32 cellular contexts compared by ENCODE assay signal in genomic region chr2:219526320-219527075, GRCh38. TPM values are rescaled to one million over a fixed set of nuclear protein-coding genes. Genes with fewer than 3 reads are reported as not detected.
A peak's percentile ranks its signal among the peaks of the same experiment; 100 is the strongest.
DNase-seq lines count a peak whose midpoint lies in the region; TF ChIP-seq lines count a peak whose summit lies in the region.
"Had no signal": no experiment of that assay in that cellular context is flagged by ENCODE, and none has a peak within 500 bp of the region (broad histone marks: within the 10 kb centered on the region; RNA-seq: fewer than 3 reads in every experiment).

No MANE protein-coding gene starts in this region.

- DNase-seq in CD8-positive, alpha-beta memory T cell, result no peak
- DNase-seq in DMS53 treated with DMSO at 0.1 percent for 48 hours (lab: John Stamatoyannopoulos, UW; ENCODE audit: unreplicated experiment) (peak; percentile 12), nephron progenitor cell (no peak), Peyer's patch (no peak), esophagus squamous epithelium (lab: John Stamatoyannopoulos, UW) (no peak), nucleus accumbens (lab: John Stamatoyannopoulos, UW) (no peak)
- DNase-seq: activated CD4-positive, alpha-beta memory T cell treated with anti-CD3 and anti-CD28 coated beads, Interleukin-2, amount 10 ng/mL, durations not matched to agents 7 days and 5 days; activated CD4-positive, alpha-beta T cell treated with anti-CD3 and anti-CD28 coated beads for 1 hour; activated CD8-positive, alpha-beta memory T cell treated with anti-CD3 and anti-CD28 coated beads, Interleukin-2, amount 50 U/mL, for 4 hours; activated naive CD4-positive, alpha-beta T cell treated with Interleukin-2 at 50 U/mL for 16 hours; cerebellar nuclear complex; dermis blood vessel endothelial cell; foreskin melanocyte; GF-D8; IMR-90; left cardiac atrium; mammary epithelial cell; MV-4-11; NCI-H2107; NCI-H446; sigmoid colon; stimulated activated CD4-positive, alpha-beta T cell treated with anti-CD3 and anti-CD28 coated beads, Interleukin-15, amount 100 ng/mL, for 24 hours; upper lobe of left lung had no signal

- no peaks in the 10 kb centered on the region for H3K36me3 Mint-ChIP-seq in CD8-positive, alpha-beta memory T cell
- H3K36me3 Mint-ChIP-seq in brain (no peaks in the 10 kb centered on the region), nephron progenitor cell (ENCODE audit: low read depth) (no peaks in the 10 kb centered on the region)
- H3K36me3 Mint-ChIP-seq: stimulated activated memory B cell treated with anti-CD40 and anti-IgM and Interleukin-4, amounts not matched to agents 10 μg/mL and 1 μg/mL and 100 μg/mL, for 72 hours had no signal

- peaks cover 8% of the 10 kb centered on the region for H3K4me1 ChIP-seq in CD8-positive, alpha-beta memory T cell (ENCODE audit: insufficient read depth, low read length)
- peaks cover 0 to 17% (median 9%) of the 10 kb centered on the region in 4 donors for H3K4me1 ChIP-seq in Peyer's patch
- peaks cover 11 to 28% (median 19%) of the 10 kb centered on the region in 3 donors for H3K4me1 ChIP-seq in esophagus squamous epithelium

- H3K9me3 ChIP-seq in CD8-positive, alpha-beta memory T cell (ENCODE audit: low read length), result no peaks in the 10 kb centered on the region
- no peaks in the 10 kb centered on the region for H3K9me3 ChIP-seq in Peyer's patch
- no peaks in the 10 kb centered on the region for H3K9me3 ChIP-seq in esophagus squamous epithelium
- H3K9me3 ChIP-seq: BLaER1 treated with 17β-estradiol and CSF1 and Interleukin-3, amounts not matched to agents 10 nM and 100 nM; Caco-2; sigmoid colon; upper lobe of left lung had no signal

- WGBS in esophagus squamous epithelium, 2 donors, result 53 to 55% methylated on average over 7 to 10 of the region's 11 CpGs

- no peak overlapping the region for H3K4me3 Mint-ChIP-seq in CD8-positive, alpha-beta memory T cell
- H3K4me3 Mint-ChIP-seq in brain, result peak overlapping the region in 3 of 5 experiments; percentile 8 to 35 (median 26)
- peak overlapping the region; percentile 63 for H3K4me3 Mint-ChIP-seq in nephron progenitor cell
- H3K4me3 Mint-ChIP-seq: activated CD4-positive, alpha-beta memory T cell treated with anti-CD3 and anti-CD28 coated beads, Interleukin-2, amount 10 ng/mL, durations not matched to agents 7 days and 5 days; activated T-helper 1 cell treated with anti-CD3 and anti-CD28 coated beads, Interleukin-12 subunit alpha, Interleukin-12 subunit beta, Interleukin-2, Interleukin-4 antibody, amounts not matched to agents 30 ng/mL and 10 ng/mL and 1 ng/mL, durations not matched to agents 14 hours and 24 hours and 36 hours; stimulated activated memory B cell treated with anti-CD40 and anti-IgM and Interleukin-4, amounts not matched to agents 10 μg/mL and 1 μg/mL and 100 μg/mL, for 72 hours; T-helper 1 cell treated with Interleukin-12 subunit alpha and Interleukin-12 subunit beta and Interleukin-4 antibody, amounts not matched to agents 30 μg/mL and 1 μg/mL, for 36 hours had no signal

- H3K4me1 Mint-ChIP-seq in CD8-positive, alpha-beta memory T cell, result peaks cover 9 to 18% (median 14%) of the 10 kb centered on the region in 3 donors
- H3K4me1 Mint-ChIP-seq in brain (peaks cover 67% of the 10 kb centered on the region), nephron progenitor cell (peaks cover 66% of the 10 kb centered on the region)

- H3K27me3 Mint-ChIP-seq in CD8-positive, alpha-beta memory T cell, result peaks cover 54 to 87% of the 10 kb centered on the region in 2 donors
- H3K27me3 Mint-ChIP-seq in brain, result peaks cover 18% of the 10 kb centered on the region
- H3K27me3 Mint-ChIP-seq in nephron progenitor cell (ENCODE audit: low read depth, poor library complexity), result peaks cover 66% of the 10 kb centered on the region

- POLR2A ChIA-PET in CD8-positive, alpha-beta memory T cell (lab: Charles Lee), result no interaction called here

- intact Hi-C loops in esophagus squamous epithelium (cut with DNase I), result no loop called here

- no peaks in the 10 kb centered on the region for H3K36me3 ChIP-seq in CD8-positive, alpha-beta memory T cell (ENCODE audit: insufficient read depth, low read length)
- no peaks in the 10 kb centered on the region for H3K36me3 ChIP-seq in Peyer's patch
- H3K36me3 ChIP-seq in esophagus squamous epithelium, result no peaks in the 10 kb centered on the region
- H3K36me3 ChIP-seq: BLaER1 treated with 17β-estradiol and CSF1 and Interleukin-3, amounts not matched to agents 10 nM and 100 nM; sigmoid colon; upper lobe of left lung had no signal

- peaks cover 43% of the 10 kb centered on the region for H3K27me3 ChIP-seq in CD8-positive, alpha-beta memory T cell (ENCODE audit: insufficient read depth, low read length, poor library complexity, severe bottlenecking)
- peaks cover 0 to 20% of the 10 kb centered on the region in 2 donors for H3K27me3 ChIP-seq in Peyer's patch
- peaks cover 3 to 99% (median 9%) of the 10 kb centered on the region in 4 donors for H3K27me3 ChIP-seq in esophagus squamous epithelium

- H3K4me3 ChIP-seq in CD8-positive, alpha-beta memory T cell (ENCODE audit: low read length), result no peak overlapping the region
- H3K4me3 ChIP-seq in Peyer's patch (no peak overlapping the region), esophagus squamous epithelium (no peak overlapping the region)
- H3K4me3 ChIP-seq: BLaER1 treated with 17β-estradiol and CSF1 and Interleukin-3, amounts not matched to agents 10 nM and 100 nM; sigmoid colon; upper lobe of left lung had no signal

- no peaks in the 10 kb centered on the region for H3K9me3 Mint-ChIP-seq in CD8-positive, alpha-beta memory T cell
- no peaks in the 10 kb centered on the region for H3K9me3 Mint-ChIP-seq in brain
- no peaks in the 10 kb centered on the region for H3K9me3 Mint-ChIP-seq in nephron progenitor cell
- H3K9me3 Mint-ChIP-seq: activated CD4-positive, alpha-beta memory T cell treated with anti-CD3 and anti-CD28 coated beads, Interleukin-2, amount 10 ng/mL, durations not matched to agents 7 days and 5 days; activated T-helper 1 cell treated with anti-CD3 and anti-CD28 coated beads, Interleukin-12 subunit alpha, Interleukin-12 subunit beta, Interleukin-2, Interleukin-4 antibody, amounts not matched to agents 30 ng/mL and 10 ng/mL and 1 ng/mL, durations not matched to agents 14 hours and 24 hours and 36 hours; stimulated activated memory B cell treated with anti-CD40 and anti-IgM and Interleukin-4, amounts not matched to agents 10 μg/mL and 1 μg/mL and 100 μg/mL, for 72 hours; T-helper 1 cell treated with Interleukin-12 subunit alpha and Interleukin-12 subunit beta and Interleukin-4 antibody, amounts not matched to agents 30 μg/mL and 1 μg/mL, for 36 hours had no signal

- peak overlapping the region; percentile 51 for H3K27ac ChIP-seq in CD8-positive, alpha-beta memory T cell (ENCODE audit: low read depth, low read length)
- H3K27ac ChIP-seq in Peyer's patch (no peak overlapping the region), esophagus squamous epithelium (no peak overlapping the region)
- H3K27ac ChIP-seq: BLaER1 treated with 17β-estradiol and CSF1 and Interleukin-3, amounts not matched to agents 10 nM and 100 nM; RWPE1; sigmoid colon; upper lobe of left lung had no signal

- CTCF ChIA-PET in CD8-positive, alpha-beta memory T cell (lab: Charles Lee), result interaction anchor here (1.0 to 7.4 kb wide), 7 partner anchors 15 to 124 kb away, joined by 3 to 102 read pairs (median 4); partner anchors contain the start of gene GMPPA

- no peak for TF ChIP-seq CTCF in brain (conservative IDR thresholded peaks at IDR 0.05)
- TF ChIP-seq CTCF in nephron progenitor cell (IDR thresholded peaks at IDR 0.05), result no peak
- no peak for TF ChIP-seq CTCF in Peyer's patch (IDR thresholded peaks at IDR 0.05)
- no peak for TF ChIP-seq CTCF in esophagus squamous epithelium (IDR thresholded peaks at IDR 0.05)

- no peak for TF ChIP-seq POLR2A in Peyer's patch (IDR thresholded peaks at IDR 0.05)
- no peak for TF ChIP-seq POLR2A in esophagus squamous epithelium (IDR thresholded peaks at IDR 0.05)

- no peak overlapping the region for H3K27ac Mint-ChIP-seq in CD8-positive, alpha-beta memory T cell
- peak overlapping the region; percentile 13 to 90 (median 61) for H3K27ac Mint-ChIP-seq in brain
- H3K27ac Mint-ChIP-seq in nephron progenitor cell, result peak overlapping the region; percentile 57
- H3K27ac Mint-ChIP-seq: activated CD4-positive, alpha-beta memory T cell treated with anti-CD3 and anti-CD28 coated beads, Interleukin-2, amount 10 ng/mL, durations not matched to agents 7 days and 5 days; activated T-helper 1 cell treated with anti-CD3 and anti-CD28 coated beads, Interleukin-12 subunit alpha, Interleukin-12 subunit beta, Interleukin-2, Interleukin-4 antibody, amounts not matched to agents 30 ng/mL and 10 ng/mL and 1 ng/mL, durations not matched to agents 14 hours and 24 hours and 36 hours; progenitor cell of endocrine pancreas; stimulated activated memory B cell treated with anti-CD40 and anti-IgM and Interleukin-4, amounts not matched to agents 10 μg/mL and 1 μg/mL and 100 μg/mL, for 72 hours; T-helper 1 cell treated with Interleukin-12 subunit alpha and Interleukin-12 subunit beta and Interleukin-4 antibody, amounts not matched to agents 30 μg/mL and 1 μg/mL, for 36 hours had no signal

RNA-seq across cellular contexts. Expression of gene ASIC4, which starts 12.2 kb away (rescaled TPM):
- total RNA-seq in CD8-positive, alpha-beta memory T cell, result not detected
- not detected for polyA plus RNA-seq in CD8-positive, alpha-beta memory T cell
- 1.2 TPM for polyA plus RNA-seq in brain (ENCODE audit: insufficient read depth, low read depth, low replicate concordance)
- total RNA-seq in Peyer's patch, result under 1 TPM in 1 of 4 donors, not detected in 3; 0.27 TPM
- not detected for total RNA-seq in esophagus squamous epithelium
- total RNA-seq: dermis blood vessel endothelial cell, IMR-90, subcutaneous adipose tissue had no signal

RNA-seq across cellular contexts. Expression of gene CHPF, which starts 17.1 kb away (rescaled TPM):
- total RNA-seq in CD8-positive, alpha-beta memory T cell, result 10 to 100 TPM; 32.9 to 36.5 TPM
- 8.7 TPM for polyA plus RNA-seq in CD8-positive, alpha-beta memory T cell
- polyA plus RNA-seq in brain (ENCODE audit: insufficient read depth, low read depth, low replicate concordance), result 41.6 TPM
- total RNA-seq in Peyer's patch (100 to 1,000 TPM in 1 of 4 donors, 10 to 100 TPM in 3; 19.0 to 122 (median 90.5) TPM), esophagus squamous epithelium (10 to 100 TPM; 40.4 to 56.6 (median 52.6) TPM)

RNA-seq across cellular contexts. Expression of gene TMEM198, which starts 17.3 kb away (rescaled TPM):
- 1 to 10 TPM; 5.2 to 6.0 TPM for total RNA-seq in CD8-positive, alpha-beta memory T cell
- polyA plus RNA-seq in CD8-positive, alpha-beta memory T cell, result not detected
- polyA plus RNA-seq in brain (ENCODE audit: insufficient read depth, low read depth, low replicate concordance), result 23.1 TPM
- total RNA-seq in Peyer's patch (10 to 100 TPM in 3 of 4 donors, 1 to 10 TPM in 1; 6.6 to 25.5 (median 13.9) TPM), esophagus squamous epithelium (under 1 TPM; 0.62 to 0.87 (median 0.78) TPM)

RNA-seq across cellular contexts. Expression of gene GMPPA, which starts 27.8 kb away (rescaled TPM):
- 10 to 100 TPM; 36.9 to 37.1 TPM for total RNA-seq in CD8-positive, alpha-beta memory T cell
- 32.5 TPM for polyA plus RNA-seq in CD8-positive, alpha-beta memory T cell
- 22.0 TPM for polyA plus RNA-seq in brain (ENCODE audit: insufficient read depth, low read depth, low replicate concordance)
- 10 to 100 TPM; 35.0 to 69.6 (median 38.9) TPM for total RNA-seq in Peyer's patch
- total RNA-seq in esophagus squamous epithelium, result 10 to 100 TPM; 18.1 to 31.1 (median 26.4) TPM

RNA-seq across cellular contexts. Expression of gene OBSL1, which starts 44.8 kb away (rescaled TPM):
- under 1 TPM; 0.48 to 0.69 TPM for total RNA-seq in CD8-positive, alpha-beta memory T cell
- not detected for polyA plus RNA-seq in CD8-positive, alpha-beta memory T cell
- polyA plus RNA-seq in brain (ENCODE audit: insufficient read depth, low read depth, low replicate concordance), result 91.4 TPM
- total RNA-seq in Peyer's patch (10 to 100 TPM in 3 of 4 donors, 1 to 10 TPM in 1; 7.5 to 43.7 (median 21.2) TPM), esophagus squamous epithelium (10 to 100 TPM in 3 of 4 donors, 1 to 10 TPM in 1; 7.0 to 38.9 (median 16.0) TPM)
- total RNA-seq: activated CD4-positive, alpha-beta memory T cell treated with anti-CD3 and anti-CD28 coated beads, Interleukin-2, amount 10 ng/mL, durations not matched to agents 7 days and 5 days had no signal

Comparison
In these comparisons a context has a peak if more than half of its experiments do, and no peak if none do; other contexts are left out.
1. H3K27ac Mint-ChIP-seq: peak in brain (5 of 5) and nephron progenitor cell (single experiment); none in CD8-positive, alpha-beta memory T cell (0 of 8).
2. H3K4me3 Mint-ChIP-seq: peak in brain (3 of 5) and nephron progenitor cell (single experiment); none in CD8-positive, alpha-beta memory T cell (0 of 7).